In the genomic region with DNA sequence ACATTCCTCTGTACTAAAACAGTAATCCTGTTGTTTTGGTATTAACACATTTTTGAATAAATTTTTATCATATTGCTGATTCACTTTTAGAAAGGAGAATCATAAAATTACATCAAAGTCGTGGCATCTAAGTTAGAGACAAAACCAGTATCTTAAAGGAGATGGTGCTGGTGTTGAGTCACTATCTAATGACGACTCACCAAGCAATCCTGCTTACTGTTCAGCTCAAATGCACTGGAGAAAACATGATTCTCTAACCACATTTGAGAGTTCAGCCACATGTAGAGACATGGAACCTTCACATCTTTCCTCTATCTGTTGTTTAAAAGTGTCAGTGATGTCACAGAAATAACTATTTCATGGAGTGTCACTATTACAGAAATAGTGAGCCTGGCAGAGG, we compare ENCODE assay signal across 19 cellular contexts.
DNase-seq lines count a peak whose midpoint lies in the region; ATAC-seq, FAIRE-seq and TF ChIP-seq lines count a peak whose summit lies in the region.
"Had no signal": no experiment of that assay in that cellular context is flagged by ENCODE, and none has a peak within 500 bp of the region (broad histone marks: within the 10 kb centered on the region; RNA-seq: fewer than 3 reads in every experiment).

No MANE protein-coding gene starts in this region.

- DNase-seq in A549 (ENCODE audit: low read depth in 1 of 2, low spot score in 1 of 2), result peak in 1 of 2 experiments; percentile 6
- DNase-seq in HPDE6-E6E7 (ENCODE audit: extremely low spot score), result peak; percentile 7
- no peak for DNase-seq in GM12878 (ENCODE audit: low read depth, low spot score)
- DNase-seq in iris pigment epithelial cell (ENCODE audit: low read depth), result peak; percentile 18
- DNase-seq in HAP-1 (ENCODE audit: low spot score in 2 of 2), result no peak
- DNase-seq in MM.1S, result no peak
- DNase-seq in superior temporal gyrus (ENCODE audit: extremely low spot score), result no peak
- DNase-seq: activated CD8-positive, alpha-beta memory T cell treated with anti-CD3 and anti-CD28 coated beads, Interleukin-2, amount 50 U/mL, for 4 hours; activated naive CD4-positive, alpha-beta T cell treated with anti-CD3 and anti-CD28 coated beads, Interleukin-2, amount 10 ng/mL, durations not matched to agents 7 days and 5 days; Calu3; heart right ventricle; left cardiac atrium; NCI-H1048; NCI-H748 treated with DMSO at 0.1 percent for 48 hours; T-helper 17 cell had no signal

- 18% methylated on average over 2 of the region's 2 CpGs for WGBS in A549 (ENCODE audit: missing lambda C conversion rate)
- 3% methylated on average over 2 of the region's 2 CpGs for WGBS in GM12878 (ENCODE audit: insufficient coverage, insufficient replicate concordance, low lambda C conversion rate, missing lambda C conversion rate)

- H3K4me2 ChIP-seq in A549 (peak overlapping the region; percentile 1; the same call in 1 of the 3 replicates), GM12878 (ENCODE audit: control insufficient read depth, insufficient read depth) (no peak overlapping the region), MM.1S (ENCODE audit: low read depth, low read length) (no peak overlapping the region)

- H3K4me3 ChIP-seq in A549, result no peak overlapping the region
- H3K4me3 ChIP-seq in GM12878, result no peak overlapping the region
- no peak overlapping the region for H3K4me3 ChIP-seq in HAP-1
- no peak overlapping the region for H3K4me3 ChIP-seq in MM.1S (ENCODE audit: low read length)
- H3K4me3 ChIP-seq: heart right ventricle, prostate gland, suprapubic skin had no signal

- no peak for TF ChIP-seq EP300 in A549 (IDR thresholded peaks at IDR 0.05)
- TF ChIP-seq EP300 in GM12878 (IDR thresholded peaks at IDR 0.05; ENCODE audit: borderline replicate concordance in 1 of 2, control insufficient read depth in 1 of 2, low read depth in 2 of 2, low read length in 2 of 2), result no peak

- H3K4me1 ChIP-seq in A549 (peaks cover 12% of the 10 kb centered on the region), GM12878 (ENCODE audit: control insufficient read depth, insufficient read depth, low read length) (no peaks in the 10 kb centered on the region), HAP-1 (peaks cover 6% of the 10 kb centered on the region), MM.1S (ENCODE audit: low read length) (no peaks in the 10 kb centered on the region)
- H3K4me1 ChIP-seq: prostate gland, suprapubic skin had no signal

- H3K9me3 ChIP-seq in A549 (no peaks in the 10 kb centered on the region), GM12878 (replicated peaks; ENCODE audit: control insufficient read depth, insufficient read depth, low read length) (no peaks in the 10 kb centered on the region), HAP-1 (no peaks in the 10 kb centered on the region), MM.1S (replicated peaks; ENCODE audit: insufficient read depth, low read length) (no peaks in the 10 kb centered on the region)
- H3K9me3 ChIP-seq: heart right ventricle, prostate gland, suprapubic skin had no signal

- H3K9ac ChIP-seq in GM12878 (ENCODE audit: control insufficient read depth, insufficient read depth, low read length), result no peak overlapping the region
- H3K9ac ChIP-seq in MM.1S (ENCODE audit: low read length), result no peak overlapping the region

- intact Hi-C loops in GM12878 (cut with micrococcal nuclease; ENCODE audit: unreplicated experiment), result loop anchor here (5.0 kb wide), 1 partner anchor 39 kb away; no protein-coding TSS in a partner anchor

- FAIRE-seq in A549 (lab: Jason Lieb, UNC) (no peak), GM12878 (lab: Jason Lieb, UNC) (no peak)

- H3K27ac ChIP-seq in A549 (peak overlapping the region in 1 of 2 experiments; percentile 62; a peak in 3 of 6 replicates), GM12878 (ENCODE audit: control insufficient read depth, insufficient read depth) (no peak overlapping the region), MM.1S (ENCODE audit: low read length) (no peak overlapping the region)
- H3K27ac ChIP-seq: heart right ventricle, prostate gland, suprapubic skin had no signal

- POLR2A ChIA-PET in A549 (lab: Yijun Ruan, JAX) (no interaction called here), GM12878 (lab: Charles Lee) (no interaction called here)

- TF ChIP-seq RAD21 in A549 (conservative IDR thresholded peaks at IDR 0.05 in 1 of 2, IDR thresholded peaks at IDR 0.05 in 1 of 2), result no peak
- TF ChIP-seq RAD21 in GM12878 (IDR thresholded peaks at IDR 0.05; ENCODE audit: insufficient read depth, low read depth, low read length), result no peak

- RAD21 ChIA-PET in GM12878 (lab: Charles Lee; ENCODE audit: unreplicated experiment), result no interaction called here

- H4K20me1 ChIP-seq in GM12878 (ENCODE audit: control insufficient read depth, insufficient read depth), result no peaks in the 10 kb centered on the region
- no peaks in the 10 kb centered on the region for H4K20me1 ChIP-seq in MM.1S (ENCODE audit: insufficient read depth, low read length)

- H3K36me3 ChIP-seq in GM12878 (ENCODE audit: control insufficient read depth in 2 of 2, insufficient read depth in 2 of 2, low read length in 1 of 2), result no peaks in the 10 kb centered on the region
- H3K36me3 ChIP-seq in HAP-1 (replicated peaks), result no peaks in the 10 kb centered on the region
- no peaks in the 10 kb centered on the region for H3K36me3 ChIP-seq in MM.1S (replicated peaks; ENCODE audit: insufficient read depth, low read length)
- H3K36me3 ChIP-seq: heart right ventricle, prostate gland, suprapubic skin had no signal

- TF ChIP-seq POLR2A in A549 (IDR thresholded peaks at IDR 0.05; ENCODE audit: low read length) (no peak), GM12878 (IDR thresholded peaks at IDR 0.05; ENCODE audit: low read depth, low read length) (no peak)

- H3K27me3 ChIP-seq in GM12878 (replicated peaks in 1 of 2; ENCODE audit: control insufficient read depth in 2 of 2, insufficient read depth in 2 of 2, low read length in 1 of 2), result no peaks in the 10 kb centered on the region
- no peaks in the 10 kb centered on the region for H3K27me3 ChIP-seq in HAP-1 (ENCODE audit: low read depth)
- no peaks in the 10 kb centered on the region for H3K27me3 ChIP-seq in MM.1S (replicated peaks; ENCODE audit: insufficient read depth, low read length)
- H3K27me3 ChIP-seq: heart right ventricle, suprapubic skin had no signal

- H3F3A ChIP-seq in MM.1S (ENCODE audit: insufficient read depth, low read length), result no peaks in the 10 kb centered on the region

- H3K9me2 ChIP-seq in MM.1S (replicated peaks; ENCODE audit: insufficient read depth, low read length), result no peaks in the 10 kb centered on the region

- TF ChIP-seq CTCF in A549 (IDR thresholded peaks at IDR 0.05) (no peak), GM12878 (IDR thresholded peaks at IDR 0.05 in 2 of 3, conservative IDR thresholded peaks at IDR 0.05 in 1 of 3; ENCODE audit: control insufficient read depth in 2 of 3, extremely low read depth in 1 of 3, insufficient read depth in 1 of 3, low read depth in 3 of 3, low read length in 3 of 3) (no peak), MM.1S (IDR thresholded peaks at IDR 0.05; ENCODE audit: low read length) (no peak)

- H3K79me2 ChIP-seq in GM12878 (ENCODE audit: control insufficient read depth, insufficient read depth, low read length), result no peaks in the 10 kb centered on the region
- H3K79me2 ChIP-seq in MM.1S (ENCODE audit: low read length), result no peaks in the 10 kb centered on the region

- no TSS peak for BruUV-seq in GM12878 (replicated peaks; lab: Mats Ljungman, UMichigan)

- CTCF ChIA-PET in A549 (lab: Yijun Ruan, JAX) (no interaction called here), GM12878 (lab: Yijun Ruan, JAX) (interaction anchor here (1.2 to 1.3 kb wide), 2 partner anchors 9 to 14 kb away, joined by 3 to 4 read pairs; no protein-coding TSS in a partner anchor)

- H2AFZ ChIP-seq in GM12878 (ENCODE audit: control insufficient read depth, low read depth, low read length) (no peak overlapping the region), MM.1S (ENCODE audit: low read length) (no peak overlapping the region)

- in situ Hi-C loops in GM12878 (cut with MboI), result no loop called here
- in situ Hi-C loops in HAP-1 (cut with MboI; ENCODE audit: low sequenced_read_pairs), result no loop called here

- 0 out of 6 replicates have a peak, but pooled peaks of 1 of the 2 experiments have one; percentile 38 for ATAC-seq in A549
- ATAC-seq in GM12878, result peak; percentile 40
- no peak for ATAC-seq in GM19023 (IDR thresholded peaks at IDR 0.05; ENCODE audit: unreplicated experiment)
- ATAC-seq: activated CD4-positive, CD25-positive, alpha-beta regulatory T cell treated with anti-CD3 and anti-CD28 coated beads, Interleukin-2, amount 50 U/mL, for 24 hours; T-helper 17 cell had no signal

- SMC1A ChIA-PET in GM12878 (lab: Charles Lee; ENCODE audit: uncharacterized antibody, unreplicated experiment), result interaction anchor here (1.6 kb wide), 1 partner anchor 9 kb away, joined by 5 read pairs; no protein-coding TSS in a partner anchor

TF ChIP-seq in A549, 52 proteins besides CTCF, POLR2A, EP300 and RAD21 (continues in another document):
- no peak for TF ChIP-seq RFX5 (IDR thresholded peaks at IDR 0.05)
- TF ChIP-seq, protein P1, sequence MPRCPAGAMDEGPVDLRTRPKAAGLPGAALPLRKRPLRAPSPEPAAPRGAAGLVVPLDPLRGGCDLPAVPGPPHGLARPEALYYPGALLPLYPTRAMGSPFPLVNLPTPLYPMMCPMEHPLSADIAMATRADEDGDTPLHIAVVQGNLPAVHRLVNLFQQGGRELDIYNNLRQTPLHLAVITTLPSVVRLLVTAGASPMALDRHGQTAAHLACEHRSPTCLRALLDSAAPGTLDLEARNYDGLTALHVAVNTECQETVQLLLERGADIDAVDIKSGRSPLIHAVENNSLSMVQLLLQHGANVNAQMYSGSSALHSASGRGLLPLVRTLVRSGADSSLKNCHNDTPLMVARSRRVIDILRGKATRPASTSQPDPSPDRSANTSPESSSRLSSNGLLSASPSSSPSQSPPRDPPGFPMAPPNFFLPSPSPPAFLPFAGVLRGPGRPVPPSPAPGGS (IDR thresholded peaks at IDR 0.05), result no peak
- TF ChIP-seq ZC3H11A (IDR thresholded peaks at IDR 0.05), result no peak
- no peak for TF ChIP-seq KDM5A (IDR thresholded peaks at IDR 0.05)
- no peak for TF ChIP-seq ESRRA (IDR thresholded peaks at IDR 0.05; ENCODE audit: borderline replicate concordance, low read length)

TF ChIP-seq in GM12878, 131 proteins besides CTCF, POLR2A, EP300 and RAD21:
- TF ChIP-seq ATF7 (IDR thresholded peaks at IDR 0.05; ENCODE audit: low read depth), result no peak

Comparison
In these comparisons a context has a peak if more than half of its experiments do, and no peak if none do; other contexts are left out.
1. DNase-seq: peak in HPDE6-E6E7 (single experiment) and iris pigment epithelial cell (single experiment); none in GM12878 (single experiment), HAP-1 (0 of 2), MM.1S (single experiment) and superior temporal gyrus (single experiment).